In genomic region chr17:64174686-64175456, GRCh38 we compare ENCODE assay signal across 11 cellular contexts. TPM values are rescaled to one million over a fixed set of nuclear protein-coding genes. Genes with fewer than 3 reads are reported as not detected.
DNase-seq lines count a peak whose midpoint lies in the region; ATAC-seq and TF ChIP-seq lines count a peak whose summit lies in the region.
"Had no signal": no experiment of that assay in that cellular context is flagged by ENCODE, and none has a peak within 500 bp of the region (broad histone marks: within the 10 kb centered on the region; RNA-seq: fewer than 3 reads in every experiment).

No MANE protein-coding gene starts in this region.

- DNase-seq in SK-N-SH: no peak
- peak; percentile 56 for DNase-seq in choroid plexus epithelial cell (ENCODE audit: low read depth)
- no peak for DNase-seq in type B pancreatic cell (ENCODE audit: extremely low spot score, unreplicated experiment)
- DNase-seq in MM.1S: no peak
- no peak for DNase-seq in activated naive CD8-positive, alpha-beta T cell treated with anti-CD3 and anti-CD28 coated beads, Interleukin-2, amount 50 U/mL, for 24 hours
- no peak for DNase-seq in amniotic stem cell (lab: John Stamatoyannopoulos, UW)
- DNase-seq: 8988T had no signal

- TF ChIP-seq CTCF in SK-N-SH (IDR thresholded peaks at IDR 0.05) (no peak), choroid plexus epithelial cell (conservative IDR thresholded peaks at IDR 0.05; ENCODE audit: low read depth, low read length) (no peak), liver (IDR thresholded peaks at IDR 0.05; ENCODE audit: low read depth, low read length, missing input control) (no peak), type B pancreatic cell (conservative IDR thresholded peaks at IDR 0.05) (no peak), MM.1S (IDR thresholded peaks at IDR 0.05; ENCODE audit: low read length) (no peak)

- H3K9me3 ChIP-seq in SK-N-SH (no peaks in the 10 kb centered on the region), liver (ENCODE audit: control insufficient read depth in 4 of 4, low read length in 3 of 4) (no peaks in the 10 kb centered on the region), MM.1S (replicated peaks; ENCODE audit: insufficient read depth, low read length) (no peaks in the 10 kb centered on the region)

- H3K27ac Mint-ChIP-seq in type B pancreatic cell: peak overlapping the region; percentile 11
- H3K27ac Mint-ChIP-seq in activated naive CD8-positive, alpha-beta T cell treated with anti-CD3 and anti-CD28 coated beads, Interleukin-2, amount 50 U/mL, for 24 hours: no peak overlapping the region
- H3K27ac Mint-ChIP-seq: T-cell had no signal

- H3K4me3 ChIP-seq in SK-N-SH (ENCODE audit: low read depth in 2 of 2, low read length in 1 of 2) (no peak overlapping the region), choroid plexus epithelial cell (ENCODE audit: low read depth, low read length) (no peak overlapping the region), liver (ENCODE audit: low read depth in 1 of 3, low read length in 3 of 3) (no peak overlapping the region), MM.1S (ENCODE audit: low read length) (no peak overlapping the region)
- H3K4me3 ChIP-seq: cardiac muscle cell had no signal

- H3K9me2 ChIP-seq in SK-N-SH: no peaks in the 10 kb centered on the region
- no peaks in the 10 kb centered on the region for H3K9me2 ChIP-seq in MM.1S (replicated peaks; ENCODE audit: insufficient read depth, low read length)

- CTCF ChIA-PET in SK-N-SH (lab: Yijun Ruan, JAX): interaction anchor here (0.7 to 2.0 kb wide), 4 partner anchors 20 to 107 kb away, joined by 3 to 9 read pairs (median 5); no protein-coding TSS in a partner anchor

- H3K4me2 ChIP-seq in SK-N-SH (no peak overlapping the region), MM.1S (ENCODE audit: low read depth, low read length) (no peak overlapping the region)

- TF ChIP-seq EP300 in SK-N-SH (IDR thresholded peaks at IDR 0.05; ENCODE audit: borderline replicate concordance in 1 of 2, low read depth in 1 of 2, low read length in 1 of 2): no peak

- TF ChIP-seq RAD21 in SK-N-SH (IDR thresholded peaks at IDR 0.05; ENCODE audit: low read length) (no peak), liver (IDR thresholded peaks at IDR 0.05) (no peak)

- no peak overlapping the region for H2AFZ ChIP-seq in SK-N-SH (ENCODE audit: low read depth)
- H2AFZ ChIP-seq in MM.1S (ENCODE audit: low read length): no peak overlapping the region

- H3K9ac ChIP-seq in SK-N-SH (no peak overlapping the region), liver (ENCODE audit: low read depth in 1 of 2, low read length in 2 of 2) (no peak overlapping the region), MM.1S (ENCODE audit: low read length) (no peak overlapping the region)

- peaks cover 8% of the 10 kb centered on the region for H3K4me1 Mint-ChIP-seq in type B pancreatic cell (ENCODE audit: unreplicated experiment)
- no peaks in the 10 kb centered on the region for H3K4me1 Mint-ChIP-seq in activated naive CD8-positive, alpha-beta T cell treated with anti-CD3 and anti-CD28 coated beads, Interleukin-2, amount 50 U/mL, for 24 hours
- H3K4me1 Mint-ChIP-seq: T-cell had no signal

- no peak overlapping the region for H3K4me3 Mint-ChIP-seq in type B pancreatic cell
- no peak overlapping the region for H3K4me3 Mint-ChIP-seq in activated naive CD8-positive, alpha-beta T cell treated with anti-CD3 and anti-CD28 coated beads, Interleukin-2, amount 50 U/mL, for 24 hours
- H3K4me3 Mint-ChIP-seq: T-cell had no signal

- peaks cover 6% of the 10 kb centered on the region for H3K9me3 Mint-ChIP-seq in type B pancreatic cell
- H3K9me3 Mint-ChIP-seq in activated naive CD8-positive, alpha-beta T cell treated with anti-CD3 and anti-CD28 coated beads, Interleukin-2, amount 50 U/mL, for 24 hours: no peaks in the 10 kb centered on the region
- H3K9me3 Mint-ChIP-seq: T-cell had no signal

- H3F3A ChIP-seq in SK-N-SH (replicated peaks; ENCODE audit: insufficient read depth) (peaks cover 7% of the 10 kb centered on the region), MM.1S (ENCODE audit: insufficient read depth, low read length) (0 out of 2 replicates have a peak, but pooled peaks cover 3% of the 10 kb centered on the region)

- H3K27me3 ChIP-seq in SK-N-SH (ENCODE audit: insufficient read depth): no peaks in the 10 kb centered on the region
- H3K27me3 ChIP-seq in liver (ENCODE audit: control insufficient read depth in 4 of 4, insufficient read depth in 4 of 4, low read length in 3 of 4): no peaks in the 10 kb centered on the region
- no peaks in the 10 kb centered on the region for H3K27me3 ChIP-seq in MM.1S (replicated peaks; ENCODE audit: insufficient read depth, low read length)
- H3K27me3 ChIP-seq: cardiac muscle cell had no signal

- H3K79me2 ChIP-seq in SK-N-SH (ENCODE audit: insufficient read depth) (no peaks in the 10 kb centered on the region), MM.1S (ENCODE audit: low read length) (no peaks in the 10 kb centered on the region)

- 82% methylated on average over 7 of the region's 7 CpGs for WGBS in SK-N-SH (ENCODE audit: low lambda C conversion rate)
- 88% methylated on average over 7 of the region's 7 CpGs for WGBS in liver

- H3K4me1 ChIP-seq in SK-N-SH (ENCODE audit: control insufficient read depth in 1 of 2, insufficient read depth in 2 of 2, low read depth in 1 of 2, low read length in 1 of 2): peaks cover 16 to 42% of the 10 kb centered on the region in 2 experiments; a peak in 3 of 4 replicates
- peaks cover 12 to 64% (median 49%) of the 10 kb centered on the region in 4 donors for H3K4me1 ChIP-seq in liver (ENCODE audit: control insufficient read depth in 4 of 4, insufficient read depth in 4 of 4, low read length in 3 of 4)
- no peaks in the 10 kb centered on the region for H3K4me1 ChIP-seq in MM.1S (ENCODE audit: low read length)

- H3K36me3 Mint-ChIP-seq in type B pancreatic cell: peaks cover 30% of the 10 kb centered on the region
- peaks cover 29% of the 10 kb centered on the region for H3K36me3 Mint-ChIP-seq in activated naive CD8-positive, alpha-beta T cell treated with anti-CD3 and anti-CD28 coated beads, Interleukin-2, amount 50 U/mL, for 24 hours (ENCODE audit: low read depth)

- peak overlapping the region in 1 of 2 experiments; percentile 41; a peak in 1 of 4 replicates for H3K27ac ChIP-seq in SK-N-SH (ENCODE audit: low read depth in 2 of 2, low read length in 1 of 2)
- peak overlapping the region; percentile 0 to 2 for H3K27ac ChIP-seq in liver (ENCODE audit: low read depth in 1 of 2, low read length in 2 of 2)
- H3K27ac ChIP-seq in MM.1S (ENCODE audit: low read length): no peak overlapping the region
- H3K27ac ChIP-seq: cardiac muscle cell had no signal

- peaks cover 15 to 53% of the 10 kb centered on the region in 2 experiments for H3K36me3 ChIP-seq in SK-N-SH (replicated peaks in 1 of 2; ENCODE audit: control insufficient read depth in 1 of 2, insufficient read depth in 2 of 2, low read length in 1 of 2)
- H3K36me3 ChIP-seq in liver (ENCODE audit: control insufficient read depth in 4 of 4, insufficient read depth in 3 of 4, low read depth in 1 of 4, low read length in 3 of 4): peaks cover 0 to 12% (median 5%) of the 10 kb centered on the region in 4 donors
- H3K36me3 ChIP-seq in MM.1S (replicated peaks; ENCODE audit: insufficient read depth, low read length): no peaks in the 10 kb centered on the region

- H4K20me1 ChIP-seq in SK-N-SH (ENCODE audit: insufficient read depth) (no peaks in the 10 kb centered on the region), MM.1S (ENCODE audit: insufficient read depth, low read length) (no peaks in the 10 kb centered on the region)

- ATAC-seq in SK-N-SH treated with all-trans-retinoic acid at 6 μM for 48 hours: no peak
- no peak for ATAC-seq in activated naive CD8-positive, alpha-beta T cell treated with anti-CD3 and anti-CD28 coated beads, Interleukin-2, amount 50 U/mL, for 24 hours
- ATAC-seq: T-cell had no signal

- POLR2A ChIA-PET in SK-N-SH (lab: Yijun Ruan, JAX): interaction anchor here (5.6 kb wide), 1 partner anchor 28 kb away, joined by 99 read pairs; no protein-coding TSS in a partner anchor

- H3K27me3 Mint-ChIP-seq in type B pancreatic cell: no peaks in the 10 kb centered on the region
- H3K27me3 Mint-ChIP-seq in activated naive CD8-positive, alpha-beta T cell treated with anti-CD3 and anti-CD28 coated beads, Interleukin-2, amount 50 U/mL, for 24 hours: no peaks in the 10 kb centered on the region
- H3K27me3 Mint-ChIP-seq: T-cell had no signal

TF ChIP-seq in SK-N-SH, 30 proteins besides CTCF, POLR2A, EP300 and RAD21 (continues in another document):
- TF ChIP-seq MEF2A (IDR thresholded peaks at IDR 0.05; ENCODE audit: borderline replicate concordance, low read depth): no peak
- TF ChIP-seq TCF12 (IDR thresholded peaks at IDR 0.05): peak; percentile 57
- no peak for TF ChIP-seq POLR2AphosphoS5 (IDR thresholded peaks at IDR 0.05; ENCODE audit: low read depth, low read length)
- no peak for TF ChIP-seq GABPA (IDR thresholded peaks at IDR 0.05; ENCODE audit: low read depth)

TF ChIP-seq in SK-N-SH treated with all-trans-retinoic acid at 6 μM for 48 hours, 23 proteins besides CTCF, POLR2A, EP300 and RAD21 (continues in another document):
- TF ChIP-seq OSR1 (CRISPR knock-in tag; IDR thresholded peaks at IDR 0.05) (no peak), TOX (CRISPR knock-in tag; IDR thresholded peaks at IDR 0.05; ENCODE audit: borderline replicate concordance) (no peak), ZNF8 (CRISPR knock-in tag; IDR thresholded peaks at IDR 0.05) (no peak)

TF ChIP-seq in liver, 16 proteins besides CTCF, POLR2A, EP300 and RAD21:
- TF ChIP-seq YY1 (IDR thresholded peaks at IDR 0.05): no peak
- no peak for TF ChIP-seq NR2F2 (IDR thresholded peaks at IDR 0.05)
- no peak for TF ChIP-seq HNF4G (IDR thresholded peaks at IDR 0.05)
- no peak for TF ChIP-seq FOXA1 (IDR thresholded peaks at IDR 0.05)

RNA-seq across cellular contexts. Expression of gene ERN1, which starts 44.9 kb away (rescaled TPM):
- polyA plus RNA-seq in SK-N-SH (2012; rRNA removed) (6.9 and 7.3 TPM in 2 replicates), liver (10 to 100 TPM in 1 of 2 donors, 1 to 10 TPM in 1; 6.3 to 22.3 TPM)
- 5.2 and 6.2 TPM in 2 replicates for polyA plus RNA-seq in SK-N-SH (2012; cell fraction: cytosol; rRNA removed)
- 11.4 and 12.2 TPM in 2 replicates for polyA plus RNA-seq in SK-N-SH (2012; cell fraction: nucleus; rRNA removed)
- total RNA-seq in liver (10 to 100 TPM in 1 of 2 donors, 1 to 10 TPM in 1; 7.5 to 35.1 TPM), type B pancreatic cell (ENCODE audit: low replicate concordance) (12.1 and 13.9 TPM in 2 replicates)
